Comparison of ENCODE assay signal across 1 cellular context in the genomic region with DNA sequence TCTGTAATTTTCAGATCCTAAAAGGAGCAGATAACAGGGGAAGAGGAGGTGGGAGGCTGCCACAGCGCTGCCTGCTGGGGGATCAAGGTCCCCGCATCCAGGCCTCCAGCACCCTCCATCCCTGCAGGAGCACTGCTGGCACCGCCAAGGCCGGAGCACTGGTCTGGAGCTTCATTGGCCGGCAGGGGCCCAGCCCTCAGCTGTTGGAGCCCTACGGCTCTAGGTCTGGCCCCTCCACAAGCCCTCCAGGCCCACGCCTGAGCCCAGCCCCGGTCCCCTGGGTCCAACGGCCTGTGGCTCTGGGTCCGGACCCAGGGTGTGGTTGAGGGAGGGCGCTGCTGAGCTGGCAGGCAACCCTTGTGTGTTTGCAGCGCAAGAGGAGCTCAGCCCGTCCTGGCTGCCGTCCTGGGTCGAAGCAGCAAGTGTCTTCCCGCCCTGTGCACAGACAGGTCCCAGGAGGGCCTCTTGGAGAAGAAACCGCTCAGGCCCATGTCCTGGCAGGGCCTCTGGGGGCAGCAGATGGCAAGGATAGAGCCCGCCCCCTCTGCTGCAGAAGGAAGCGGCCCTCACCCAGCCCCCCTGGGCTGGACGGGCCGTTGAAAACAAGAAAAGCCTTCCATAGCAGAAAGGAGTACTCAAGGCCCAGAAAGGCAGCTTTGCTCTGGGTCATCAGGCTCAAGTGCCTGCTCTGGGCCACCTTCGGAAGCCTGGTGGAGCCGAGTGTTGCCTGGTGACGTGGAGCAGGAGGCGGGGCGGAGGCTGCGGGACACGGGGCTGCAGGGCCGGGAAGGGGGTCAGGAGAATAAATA.
TF ChIP-seq lines count a peak whose summit lies in the region.

No MANE protein-coding gene starts in this region.

TF ChIP-seq in SK-N-SH, 30 proteins besides CTCF, POLR2A, EP300 and RAD21 (continued from another document):
- TF ChIP-seq IRF3 (IDR thresholded peaks at IDR 0.05; ENCODE audit: low read depth, low read length) = no peak
- no peak for TF ChIP-seq JUND (IDR thresholded peaks at IDR 0.05)
- no peak for TF ChIP-seq TEAD4 (IDR thresholded peaks at IDR 0.05; ENCODE audit: borderline replicate concordance, insufficient read depth)
- TF ChIP-seq RXRA (IDR thresholded peaks at IDR 0.05; ENCODE audit: borderline replicate concordance, low read depth) = no peak
- TF ChIP-seq NRF1 (IDR thresholded peaks at IDR 0.05; ENCODE audit: low read depth, low read length) = no peak
- no peak for TF ChIP-seq YY1 (IDR thresholded peaks at IDR 0.05; ENCODE audit: low read depth)
- no peak for TF ChIP-seq FOXJ3 (CRISPR knock-in tag; IDR thresholded peaks at IDR 0.05)
- TF ChIP-seq CHD2 (IDR thresholded peaks at IDR 0.05; ENCODE audit: low read length, partially characterized antibody) = no peak
TF ChIP-seq in SK-N-SH: peak in this region for 0.
